Comparison of ENCODE assay signal across 28 cellular contexts in genomic region chr2:188404341-188405004, GRCh38.
DNase-seq lines count a peak whose midpoint lies in the region; ATAC-seq, FAIRE-seq and TF ChIP-seq lines count a peak whose summit lies in the region.
"Had no signal": no experiment of that assay in that cellular context is flagged by ENCODE, and none has a peak within 500 bp of the region (broad histone marks: within the 10 kb centered on the region; RNA-seq: fewer than 3 reads in every experiment).

No MANE protein-coding gene starts in this region.

- FAIRE-seq in frontal cortex (lab: Jason Lieb, UNC), result no peak
- FAIRE-seq: endothelial cell of umbilical vein had no signal

- no peaks in the 10 kb centered on the region for H4K20me1 ChIP-seq in fibroblast of lung (ENCODE audit: control insufficient read depth, extremely low read depth, insufficient read depth, low read length)

- DNase-seq in ELR (ENCODE audit: low read depth) (peak; percentile 59), RPMI7951 (ENCODE audit: low read depth) (peak; percentile 53), fibroblast of lung (ENCODE audit: low read depth in 2 of 2) (peak; percentile 8 to 68), renal cortical epithelial cell (ENCODE audit: low read depth) (peak; percentile 75), frontal cortex (ENCODE audit: low spot score in 2 of 2) (no peak), NCI-H1048 (lab: John Stamatoyannopoulos, UW) (no peak), coronary artery (ENCODE audit: low spot score) (no peak)
- DNase-seq: activated CD4-positive, alpha-beta memory T cell treated with anti-CD3 and anti-CD28 coated beads, Interleukin-2, amount 10 ng/mL, durations not matched to agents 7 days and 5 days; activated gamma-delta T cell; activated T-cell treated with anti-CD3 and anti-CD28 coated beads for 4 hours; DMS79; dorsolateral prefrontal cortex; foreskin melanocyte; H7; KG1; mesendoderm; NCI-H187; NCI-H2227 treated with DMSO at 0.1 percent for 48 hours; NCI-H82; retina; stimulated activated CD4-positive, alpha-beta T cell treated with anti-CD3 and anti-CD28 coated beads, Interleukin-4, amount 100 ng/mL, for 1 hour; stimulated activated naive CD4-positive, alpha-beta T cell treated with Interleukin-2 at 50 U/mL for 16 hours; SW 1271 had no signal

- H3K4me3 ChIP-seq in fibroblast of lung (replicated peaks in 1 of 4; ENCODE audit: control extremely low read depth in 1 of 4, insufficient read depth in 1 of 4, low read depth in 3 of 4, low read length in 4 of 4), result no peak overlapping the region
- no peak overlapping the region for H3K4me3 ChIP-seq in coronary artery
- H3K4me3 ChIP-seq: dorsolateral prefrontal cortex, spleen, thyroid gland had no signal

- no peak overlapping the region for H3K9ac ChIP-seq in fibroblast of lung (ENCODE audit: insufficient read depth, low read length)

- H3K79me2 ChIP-seq in fibroblast of lung (ENCODE audit: control insufficient read depth, insufficient read depth, low read length), result no peaks in the 10 kb centered on the region

- no peak for TF ChIP-seq CTCF in fibroblast of lung (conservative IDR thresholded peaks at IDR 0.05 in 1 of 2, IDR thresholded peaks at IDR 0.05 in 1 of 2; ENCODE audit: low read depth in 1 of 2, low read length in 2 of 2)
- TF ChIP-seq CTCF in coronary artery (IDR thresholded peaks at IDR 0.05), result no peak

- H2AFZ ChIP-seq in fibroblast of lung (ENCODE audit: low read length), result no peak overlapping the region

- no peak for ATAC-seq in GM21515 (IDR thresholded peaks at IDR 0.05; ENCODE audit: unreplicated experiment)
- ATAC-seq: Right ventricle myocardium inferior had no signal

- H3K9me3 ChIP-seq in fibroblast of lung (ENCODE audit: control insufficient read depth, insufficient read depth, low read depth, low read length), result no peaks in the 10 kb centered on the region
- H3K9me3 ChIP-seq: thyroid gland had no signal

- H3K27ac ChIP-seq in fibroblast of lung (ENCODE audit: insufficient read depth, low read length), result no peak overlapping the region
- no peak overlapping the region for H3K27ac ChIP-seq in coronary artery
- H3K27ac ChIP-seq: dorsolateral prefrontal cortex, spleen, thyroid gland had no signal

- no peaks in the 10 kb centered on the region for H3K27me3 ChIP-seq in fibroblast of lung (ENCODE audit: control insufficient read depth, insufficient read depth, low read length)
- H3K27me3 ChIP-seq: dorsolateral prefrontal cortex, spleen, thyroid gland had no signal

- H3K4me2 ChIP-seq in fibroblast of lung (ENCODE audit: extremely low read depth, insufficient read depth, low read length), result no peak overlapping the region

- H3K4me1 ChIP-seq in fibroblast of lung (ENCODE audit: control insufficient read depth, extremely low read depth, insufficient read depth, low read length), result peaks cover 2% of the 10 kb centered on the region
- H3K4me1 ChIP-seq: spleen had no signal

- H3K36me3 ChIP-seq in fibroblast of lung (ENCODE audit: control insufficient read depth, insufficient read depth, low read length), result no peaks in the 10 kb centered on the region
- H3K36me3 ChIP-seq: spleen, thyroid gland had no signal

Comparison
In these comparisons a context has a peak if more than half of its experiments do, and no peak if none do; other contexts are left out.
1. DNase-seq: peak in ELR (single experiment), RPMI7951 (single experiment), fibroblast of lung (2 of 2) and renal cortical epithelial cell (single experiment); none in frontal cortex (0 of 2), NCI-H1048 (single experiment) and coronary artery (single experiment).